In genomic region chr12:76765598-76765997, GRCh38 we compare ENCODE assay signal across 9 cellular contexts. TPM values are rescaled to one million over a fixed set of nuclear protein-coding genes. Genes with fewer than 3 reads are reported as not detected.
A peak's percentile ranks its signal among the peaks of the same experiment; 100 is the strongest.
DNase-seq lines count a peak whose midpoint lies in the region; ATAC-seq and TF ChIP-seq lines count a peak whose summit lies in the region.
"Had no signal": no experiment of that assay in that cellular context is flagged by ENCODE, and none has a peak within 500 bp of the region (broad histone marks: within the 10 kb centered on the region; RNA-seq: fewer than 3 reads in every experiment).

No MANE protein-coding gene starts in this region.

- peaks cover 64% of the 10 kb centered on the region for H3K79me2 ChIP-seq in neural progenitor cell (ENCODE audit: low read depth)

- no peaks in the 10 kb centered on the region for H3K9me3 ChIP-seq in CD4-positive, CD25-positive, alpha-beta regulatory T cell (ENCODE audit: control insufficient read depth in 2 of 2, low read length in 2 of 2)
- H3K9me3 ChIP-seq in MG63 (no peaks in the 10 kb centered on the region), neural progenitor cell (ENCODE audit: low read depth) (no peaks in the 10 kb centered on the region)

- H3K4me3 Mint-ChIP-seq in CD4-positive, CD25-positive, alpha-beta regulatory T cell: peak overlapping the region; percentile 97 to 99 (median 98)
- H3K4me3 Mint-ChIP-seq in dendritic cell treated with granulocyte-macrophage colony-stimulating factor and Interleukin-4, amounts not matched to agents 40 ng/mL and 50 ng/mL, for 4 days: peak overlapping the region; percentile 94
- H3K4me3 Mint-ChIP-seq in neural progenitor cell: peak overlapping the region; percentile 98

- peak overlapping the region; percentile 93 for H3K4me3 ChIP-seq in CD4-positive, CD25-positive, alpha-beta regulatory T cell (ENCODE audit: low read depth, low read length)
- H3K4me3 ChIP-seq in MG63 (peak overlapping the region; percentile 98), neural progenitor cell (peak overlapping the region; percentile 90)

- H3K36me3 Mint-ChIP-seq in CD4-positive, CD25-positive, alpha-beta regulatory T cell: no peaks in the 10 kb centered on the region
- peaks cover 16% of the 10 kb centered on the region for H3K36me3 Mint-ChIP-seq in dendritic cell treated with granulocyte-macrophage colony-stimulating factor and Interleukin-4, amounts not matched to agents 40 ng/mL and 50 ng/mL, for 4 days (ENCODE audit: low read depth)
- H3K36me3 Mint-ChIP-seq in neural progenitor cell: peaks cover 13% of the 10 kb centered on the region

- H2AFZ ChIP-seq in neural progenitor cell (replicated peaks): no peak overlapping the region

- peak overlapping the region; percentile 93 for H3K27ac ChIP-seq in CD4-positive, CD25-positive, alpha-beta regulatory T cell (ENCODE audit: insufficient read depth, low read length, poor library complexity, severe bottlenecking)
- no peak overlapping the region for H3K27ac ChIP-seq in neural progenitor cell

- peaks cover 27% of the 10 kb centered on the region for H3K4me1 ChIP-seq in CD4-positive, CD25-positive, alpha-beta regulatory T cell (ENCODE audit: control insufficient read depth, insufficient read depth, low read length, poor library complexity, severe bottlenecking)
- H3K4me1 ChIP-seq in neural progenitor cell: peaks cover 11% of the 10 kb centered on the region

- no peaks in the 10 kb centered on the region for H3K27me3 Mint-ChIP-seq in CD4-positive, CD25-positive, alpha-beta regulatory T cell
- no peaks in the 10 kb centered on the region for H3K27me3 Mint-ChIP-seq in dendritic cell treated with granulocyte-macrophage colony-stimulating factor and Interleukin-4, amounts not matched to agents 40 ng/mL and 50 ng/mL, for 4 days
- H3K27me3 Mint-ChIP-seq in neural progenitor cell (ENCODE audit: insufficient read depth, low read depth): peaks cover 2% of the 10 kb centered on the region

- TF ChIP-seq CTCF in neural progenitor cell (IDR thresholded peaks at IDR 0.05): no peak

- intact Hi-C loops in dendritic cell treated with granulocyte-macrophage colony-stimulating factor and Interleukin-4, amounts not matched to agents 40 ng/mL and 50 ng/mL, for 4 days (cut with micrococcal nuclease): loop anchor here (2.0 to 10.0 kb wide), 3 partner anchors 25 to 1251 kb away; partner anchors contain the start of genes KRR1 and OSBPL8

- H3F3A ChIP-seq in neural progenitor cell (ENCODE audit: low read depth): peaks cover 40% of the 10 kb centered on the region

- H3K27me3 ChIP-seq in CD4-positive, CD25-positive, alpha-beta regulatory T cell (ENCODE audit: control insufficient read depth, insufficient read depth, low read length): no peaks in the 10 kb centered on the region
- no peaks in the 10 kb centered on the region for H3K27me3 ChIP-seq in MG63
- no peaks in the 10 kb centered on the region for H3K27me3 ChIP-seq in neural progenitor cell

- H3K4me1 Mint-ChIP-seq in CD4-positive, CD25-positive, alpha-beta regulatory T cell: peaks cover 11 to 66% (median 53%) of the 10 kb centered on the region in 4 donors
- peaks cover 54% of the 10 kb centered on the region for H3K4me1 Mint-ChIP-seq in dendritic cell treated with granulocyte-macrophage colony-stimulating factor and Interleukin-4, amounts not matched to agents 40 ng/mL and 50 ng/mL, for 4 days (ENCODE audit: low read depth)
- H3K4me1 Mint-ChIP-seq in neural progenitor cell: peaks cover 22% of the 10 kb centered on the region

- ATAC-seq in CD4-positive, CD25-positive, alpha-beta regulatory T cell (ENCODE audit: low read depth in 2 of 2): no peak

- no peak overlapping the region for H3K9ac ChIP-seq in neural progenitor cell

- no peak for DNase-seq in CD4-positive, CD25-positive, alpha-beta regulatory T cell
- DNase-seq in MG63 (no peak), neural progenitor cell (ENCODE audit: low spot score) (no peak), midbrain (lab: John Stamatoyannopoulos, UW) (no peak), iPS-NIHi11 (ENCODE audit: low spot score) (no peak), NCI-H82 treated with DMSO at 0.1 percent for 48 hours (lab: John Stamatoyannopoulos, UW; ENCODE audit: unreplicated experiment) (no peak)
- no peak for DNase-seq in stimulated activated CD4-positive, alpha-beta T cell treated with anti-CD3 and anti-CD28 coated beads, Interleukin-12 subunit alpha, Interleukin-12 subunit beta, amount 100 ng/mL, for 4 hours
- DNase-seq: T-helper 9 cell had no signal

- no peaks in the 10 kb centered on the region for H3K9me3 Mint-ChIP-seq in CD4-positive, CD25-positive, alpha-beta regulatory T cell
- H3K9me3 Mint-ChIP-seq in dendritic cell treated with granulocyte-macrophage colony-stimulating factor and Interleukin-4, amounts not matched to agents 40 ng/mL and 50 ng/mL, for 4 days: no peaks in the 10 kb centered on the region
- peaks cover 5% of the 10 kb centered on the region for H3K9me3 Mint-ChIP-seq in neural progenitor cell

- peaks cover 50% of the 10 kb centered on the region for H4K20me1 ChIP-seq in neural progenitor cell (ENCODE audit: low read depth)

- peak overlapping the region; percentile 86 for H3K4me2 ChIP-seq in neural progenitor cell

- no peaks in the 10 kb centered on the region for H3K36me3 ChIP-seq in CD4-positive, CD25-positive, alpha-beta regulatory T cell (ENCODE audit: control insufficient read depth, insufficient read depth, low read length)
- H3K36me3 ChIP-seq in MG63 (no peaks in the 10 kb centered on the region; the same call in 1 of the 2 replicates), neural progenitor cell (no peaks in the 10 kb centered on the region)

- peak overlapping the region; percentile 97 to 98 (median 97) for H3K27ac Mint-ChIP-seq in CD4-positive, CD25-positive, alpha-beta regulatory T cell
- H3K27ac Mint-ChIP-seq in dendritic cell treated with granulocyte-macrophage colony-stimulating factor and Interleukin-4, amounts not matched to agents 40 ng/mL and 50 ng/mL, for 4 days: peak overlapping the region; percentile 98
- H3K27ac Mint-ChIP-seq in neural progenitor cell: no peak overlapping the region

RNA-seq across cellular contexts. Expression of gene ZDHHC17, which starts 1.7 kb away (rescaled TPM):
- total RNA-seq in CD4-positive, CD25-positive, alpha-beta regulatory T cell: 51.2 TPM
- 10 to 100 TPM in 3 of 4 donors, 1 to 10 TPM in 1; 9.4 to 16.3 (median 12.9) TPM for polyA plus RNA-seq in CD4-positive, CD25-positive, alpha-beta regulatory T cell
- 13.0 and 28.6 TPM in 2 replicates for total RNA-seq in MG63 (2014; rRNA removed; shearing (Covaris generic); ENCODE audit: low replicate concordance)
- total RNA-seq in neural progenitor cell (ENCODE audit: low replicate concordance): 79.1 and 99.1 TPM in 2 replicates
